ENCODE assay signal across 10 cellular contexts in genomic region chr14:104238424-104239184, GRCh38.
"Had no signal": no experiment of that assay in that cellular context is flagged by ENCODE, and none has a peak within 500 bp of the region (broad histone marks: within the 10 kb centered on the region; RNA-seq: fewer than 3 reads in every experiment).

No MANE protein-coding gene starts in this region.

- H3K36me3 ChIP-seq: ascending aorta had no signal

- H3K4me1 ChIP-seq: ascending aorta had no signal

- H3K27ac ChIP-seq: ascending aorta had no signal

- H3K4me3 ChIP-seq: ascending aorta had no signal

- FAIRE-seq: bronchial epithelial cell, small intestine, TTC549 had no signal

- DNase-seq: activated gamma-delta T cell; activated T-cell treated with anti-CD3 and anti-CD28 coated beads, Interleukin-2, amount 50 U/mL, for 48 hours; effector CD8-positive, alpha-beta T cell; foreskin melanocyte; mesenchymal stem cell; small intestine; trophoblast cell had no signal
